ENCODE assay signal across 9 cellular contexts in genomic region chr4:118278473-118279274, GRCh38.
DNase-seq lines count a peak whose midpoint lies in the region; ATAC-seq, FAIRE-seq and TF ChIP-seq lines count a peak whose summit lies in the region.
"Had no signal": no experiment of that assay in that cellular context is flagged by ENCODE, and none has a peak within 500 bp of the region (broad histone marks: within the 10 kb centered on the region; RNA-seq: fewer than 3 reads in every experiment).

No MANE protein-coding gene starts in this region.

- DNase-seq in AML-193 (lab: John Stamatoyannopoulos, UW) = peak; percentile 83 to 88
- DNase-seq in NCI-H446 treated with DMSO at 0.1 percent for 48 hours (lab: John Stamatoyannopoulos, UW) = peak; percentile 83
- DNase-seq in activated CD4-positive, CD25-positive, alpha-beta regulatory T cell treated with anti-CD3 and anti-CD28 coated beads, Interleukin-2, amount 50 U/mL, for 72 hours = peak; percentile 95
- DNase-seq in cerebellum (ENCODE audit: low spot score) = peak; percentile 98
- peak; percentile 99 for DNase-seq in kidney
- DNase-seq in stimulated activated CD4-positive, alpha-beta T cell treated with anti-CD3 and anti-CD28 coated beads, Interleukin-15, amount 100 ng/mL, for 24 hours = peak; percentile 99

- TF ChIP-seq CTCF in kidney (IDR thresholded peaks at IDR 0.05; ENCODE audit: borderline replicate concordance, extremely low read depth, insufficient read depth) = no peak

- H3K4me1 ChIP-seq in kidney (ENCODE audit: control insufficient read depth in 1 of 2, insufficient read depth in 1 of 2, low read depth in 1 of 2, low read length in 2 of 2) = peaks cover 10 to 24% of the 10 kb centered on the region in 2 donors

- peak; percentile 65 for FAIRE-seq in kidney (lab: Jason Lieb, UNC)
- FAIRE-seq: colon had no signal

- H3K36me3 ChIP-seq in kidney (ENCODE audit: control insufficient read depth in 1 of 2, insufficient read depth in 2 of 2, low read length in 2 of 2) = peaks cover 0 to 2% of the 10 kb centered on the region in 2 donors

- peak overlapping the region; percentile 55 to 85 for H3K9ac ChIP-seq in kidney (ENCODE audit: low read length in 2 of 2)

- no peaks in the 10 kb centered on the region for H3K9me3 ChIP-seq in kidney (ENCODE audit: control insufficient read depth in 1 of 2, low read length in 2 of 2)

- H3K4me3 ChIP-seq in kidney (ENCODE audit: low read length in 2 of 2) = peak overlapping the region; percentile 85 to 95

- peak; percentile 76 for ATAC-seq in HG03378 (IDR thresholded peaks at IDR 0.05; ENCODE audit: unreplicated experiment)

- H3K27ac ChIP-seq in kidney (ENCODE audit: low read depth in 2 of 2, low read length in 2 of 2) = peak overlapping the region; percentile 92 to 94

- intact Hi-C loops in kidney (cut with DNase I) = no loop called here

- TF ChIP-seq POLR2A in GM19099 (IDR thresholded peaks at IDR 0.05; ENCODE audit: extremely low read depth, insufficient read length, low read depth) = peak; percentile 98

Comparison
In these comparisons a context has a peak if more than half of its experiments do, and no peak if none do; other contexts are left out.
1. Peak in every context shown above with its lines: DNase-seq, ATAC-seq, H3K4me3 ChIP-seq and H3K27ac ChIP-seq.